Comparison of ENCODE assay signal across 18 cellular contexts in the genomic region with DNA sequence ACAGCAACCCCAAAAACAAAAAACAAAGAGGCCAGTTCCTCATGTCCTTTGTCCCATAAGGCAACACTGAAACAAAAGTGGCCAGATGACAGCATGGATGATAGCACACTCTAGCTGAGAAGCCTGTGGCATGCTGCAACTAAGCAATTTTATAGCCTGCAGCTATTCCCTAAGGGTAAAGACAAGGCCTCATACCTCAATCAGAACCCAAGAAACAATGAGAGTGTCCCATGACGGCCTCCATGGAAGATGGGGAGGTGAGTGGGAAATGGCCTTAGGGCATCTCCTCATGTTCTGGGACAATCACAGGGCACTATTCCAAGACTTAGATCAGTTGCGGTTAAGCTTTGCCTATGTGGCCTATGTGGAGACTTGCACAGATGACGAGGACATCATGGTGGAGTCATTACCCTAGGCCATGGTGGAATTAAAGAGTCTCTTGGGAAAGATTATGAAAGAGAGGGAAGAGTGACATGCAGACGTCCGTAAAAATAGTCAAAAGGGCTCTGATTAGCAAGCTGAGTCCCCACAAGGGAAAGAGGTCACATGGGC.
"Had no signal": no experiment of that assay in that cellular context is flagged by ENCODE, and none has a peak within 500 bp of the region (broad histone marks: within the 10 kb centered on the region; RNA-seq: fewer than 3 reads in every experiment).

No MANE protein-coding gene starts in this region.

- DNase-seq: IMR-90, Karpas-422, KG1, MM.1S, NCI-H1092 treated with DMSO at 0.1 percent for 48 hours, NCI-H1436, NCI-H187, NCI-H2029 treated with DMSO at 0.1 percent for 48 hours, NCI-H226, NCI-H446, NCI-H510A, NCI-H524 treated with DMSO at 0.1 percent for 48 hours, NCI-H69, NCI-H774, SHP77, SK-N-SH, SW 1271 had no signal

- H3K27ac ChIP-seq: RWPE1 had no signal

- H3K9me3 ChIP-seq: SK-N-SH had no signal
